Comparison of ENCODE assay signal across 8 cellular contexts in the genomic region with DNA sequence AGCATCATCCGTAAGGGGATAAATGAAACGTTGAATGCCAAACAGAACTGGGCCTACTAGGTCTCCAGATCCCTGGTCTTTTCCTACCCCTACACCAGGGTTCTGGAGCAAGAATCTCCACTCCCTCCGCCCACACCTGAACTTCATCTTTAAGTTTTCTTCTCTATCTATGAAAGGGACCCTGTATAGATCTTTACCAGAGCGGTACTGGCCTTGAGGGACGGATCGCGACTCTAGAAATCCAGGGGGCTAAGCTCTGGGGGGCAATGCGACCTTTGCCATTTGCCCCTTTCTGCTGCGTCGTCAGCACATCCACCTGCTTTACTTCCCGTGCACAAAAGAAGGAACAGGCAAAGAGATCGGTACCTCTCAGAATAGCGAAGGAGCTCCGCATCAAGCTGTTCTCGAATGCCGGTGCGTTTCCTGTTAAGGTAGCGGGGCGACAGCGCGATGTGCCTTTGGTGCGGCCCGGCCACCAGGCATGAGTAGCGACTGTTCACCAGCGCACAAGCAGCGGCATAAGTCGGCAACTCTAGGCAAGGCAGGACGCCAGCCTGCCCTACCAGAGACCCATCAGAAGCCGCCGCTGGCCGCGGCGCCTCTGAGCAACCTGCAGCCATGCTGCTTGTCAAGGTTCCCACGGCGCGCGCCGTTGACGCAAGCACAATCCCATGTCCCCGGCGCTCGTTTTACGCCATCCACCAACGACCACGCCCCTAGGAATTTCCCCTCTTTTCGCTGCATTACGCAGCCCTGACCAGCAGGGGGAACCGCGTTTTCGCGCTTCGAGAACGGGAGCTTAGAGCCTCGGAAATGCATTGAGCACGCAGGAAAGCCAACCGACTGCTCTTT. TPM values are rescaled to one million over a fixed set of nuclear protein-coding genes. Genes with fewer than 3 reads are reported as not detected.
DNase-seq lines count a peak whose midpoint lies in the region; ATAC-seq lines count a peak whose summit lies in the region.

A gene with protein sequence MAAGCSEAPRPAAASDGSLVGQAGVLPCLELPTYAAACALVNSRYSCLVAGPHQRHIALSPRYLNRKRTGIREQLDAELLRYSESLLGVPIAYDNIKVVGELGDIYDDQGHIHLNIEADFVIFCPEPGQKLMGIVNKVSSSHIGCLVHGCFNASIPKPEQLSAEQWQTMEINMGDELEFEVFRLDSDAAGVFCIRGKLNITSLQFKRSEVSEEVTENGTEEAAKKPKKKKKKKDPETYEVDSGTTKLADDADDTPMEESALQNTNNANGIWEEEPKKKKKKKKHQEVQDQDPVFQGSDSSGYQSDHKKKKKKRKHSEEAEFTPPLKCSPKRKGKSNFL (minus strand): TSS at position 641 of the 852 bp plus-strand sequence. CDS start 21 bp downstream, at position 620.

- 1% methylated on average over 55 to 56 of the region's 56 CpGs for WGBS in GM23248 (ENCODE audit: low coverage in 1 of 2, low lambda C conversion rate in 2 of 2, missing lambda C conversion rate in 2 of 2), 2 experiments

- DNase-seq in EL: peak; percentile 94
- DNase-seq in GM23248: peak; percentile 98
- DNase-seq in Kasumi-1 (lab: John Stamatoyannopoulos, UW): peak; percentile 65 to 80
- peak; percentile 94 for DNase-seq in RKO (ENCODE audit: low spot score)
- peak; percentile 83 for DNase-seq in activated T-helper 1 cell treated with Interleukin-2 at 50 U/mL for 16 hours (ENCODE audit: low read depth)
- DNase-seq in fibroblast of gingiva (ENCODE audit: low read depth): peak; percentile 94
- peak; percentile 94 for DNase-seq in naive B cell

- H2AFZ ChIP-seq in GM23248: peak within 1 kb of the TSS; percentile 93

- peak within 1 kb of the TSS; percentile 97 for H3K4me2 ChIP-seq in GM23248 (ENCODE audit: unreplicated experiment)

- in situ Hi-C loops in GM23248 (cut with MboI): no loop called here

- peak within 1 kb of the TSS; percentile 97 to 100 (median 99) for H3K27ac Mint-ChIP-seq in naive B cell
- peak within 1 kb of the TSS; percentile 90 for H3K27ac Mint-ChIP-seq in stimulated activated memory B cell treated with anti-CD40 and anti-IgM and Interleukin-4, amounts not matched to agents 10 μg/mL and 1 μg/mL and 100 μg/mL, for 72 hours

- H3K9me3 ChIP-seq in GM23248 (ENCODE audit: low read depth): no peaks in the 10 kb centered on the region

- H3K4me1 Mint-ChIP-seq in naive B cell: peaks cover 40 to 57% (median 42%) of the 10 kb centered on the region in 3 donors
- peaks cover 53% of the 10 kb centered on the region for H3K4me1 Mint-ChIP-seq in stimulated activated memory B cell treated with anti-CD40 and anti-IgM and Interleukin-4, amounts not matched to agents 10 μg/mL and 1 μg/mL and 100 μg/mL, for 72 hours

- no peaks in the 10 kb centered on the region for H3K9me2 ChIP-seq in GM23248 (ENCODE audit: insufficient read depth)

- H3K9me3 Mint-ChIP-seq in naive B cell: no peaks in the 10 kb centered on the region
- H3K9me3 Mint-ChIP-seq in stimulated activated memory B cell treated with anti-CD40 and anti-IgM and Interleukin-4, amounts not matched to agents 10 μg/mL and 1 μg/mL and 100 μg/mL, for 72 hours: no peaks in the 10 kb centered on the region

- H3F3A ChIP-seq in GM23248 (ENCODE audit: insufficient read depth): no peaks in the 10 kb centered on the region

- H3K27ac ChIP-seq in GM23248: peak within 1 kb of the TSS; percentile 56

- peak within 1 kb of the TSS; percentile 95 to 99 (median 98) for H3K4me3 Mint-ChIP-seq in naive B cell
- peak within 1 kb of the TSS; percentile 94 for H3K4me3 Mint-ChIP-seq in stimulated activated memory B cell treated with anti-CD40 and anti-IgM and Interleukin-4, amounts not matched to agents 10 μg/mL and 1 μg/mL and 100 μg/mL, for 72 hours

- ATAC-seq in naive B cell (ENCODE audit: low read depth in 2 of 2): peak; percentile 93 to 94
- peak; percentile 99 for ATAC-seq in stimulated activated memory B cell treated with anti-CD40 and anti-IgM and Interleukin-4, amounts not matched to agents 10 μg/mL and 1 μg/mL and 100 μg/mL, for 72 hours

- no peaks in the 10 kb centered on the region for H3K27me3 ChIP-seq in GM23248 (replicated peaks; ENCODE audit: insufficient read depth)

- peak within 1 kb of the TSS; percentile 96 for H3K4me3 ChIP-seq in GM23248

- peaks cover 0 to 5% of the 10 kb centered on the region in 2 donors for H3K36me3 Mint-ChIP-seq in naive B cell
- H3K36me3 Mint-ChIP-seq in stimulated activated memory B cell treated with anti-CD40 and anti-IgM and Interleukin-4, amounts not matched to agents 10 μg/mL and 1 μg/mL and 100 μg/mL, for 72 hours: peaks cover 1% of the 10 kb centered on the region

- H4K20me1 ChIP-seq in GM23248 (ENCODE audit: insufficient read depth): no peaks in the 10 kb centered on the region

- peaks cover 30% of the 10 kb centered on the region for H3K4me1 ChIP-seq in GM23248 (ENCODE audit: insufficient read depth)

- H3K36me3 ChIP-seq in GM23248 (ENCODE audit: low read depth): no peaks in the 10 kb centered on the region

- peaks cover 51% of the 10 kb centered on the region for H3K79me2 ChIP-seq in GM23248 (ENCODE audit: insufficient read depth)

- H3K27me3 Mint-ChIP-seq in naive B cell: peaks cover 0 to 5% (median 0%) of the 10 kb centered on the region in 3 donors
- H3K27me3 Mint-ChIP-seq in stimulated activated memory B cell treated with anti-CD40 and anti-IgM and Interleukin-4, amounts not matched to agents 10 μg/mL and 1 μg/mL and 100 μg/mL, for 72 hours: no peaks in the 10 kb centered on the region

- peak within 1 kb of the TSS; percentile 93 for H3K9ac ChIP-seq in GM23248

RNA-seq across cellular contexts. Expression of the gene that starts here (rescaled TPM):
- total RNA-seq in GM23248 (2014; rRNA removed; shearing (Covaris generic)): 12.5 and 15.9 TPM in 2 replicates
- polyA plus RNA-seq in GM23248 (2016; fragmentation: Nextera tagmentation; extraction: Ambion mirVana) (24.7 and 27.0 TPM in 2 replicates), naive B cell (ENCODE audit: low read depth in 6 of 6) (10 to 100 TPM; 31.8 to 48.6 (median 39.7) TPM)

Comparison
In these comparisons a context has a peak if more than half of its experiments do, and no peak if none do; other contexts are left out.
1. Peak in every context shown above with its lines: DNase-seq, ATAC-seq, H3K4me3 ChIP-seq and H3K27ac ChIP-seq.